ENCODE assay signal across 8 cellular contexts in genomic region chr2:46914578-46915230, GRCh38. TPM values are rescaled to one million over a fixed set of nuclear protein-coding genes. Genes with fewer than 3 reads are reported as not detected.
DNase-seq lines count a peak whose midpoint lies in the region; ATAC-seq, FAIRE-seq and TF ChIP-seq lines count a peak whose summit lies in the region.

No MANE protein-coding gene starts in this region.

- no peak for ATAC-seq in GM21529 (IDR thresholded peaks at IDR 0.05; ENCODE audit: unreplicated experiment)

- H3K4me3 ChIP-seq in Peyer's patch (peak overlapping the region; percentile 69 to 99 (median 83)), endothelial cell of umbilical vein (replicated peaks in 1 of 3; ENCODE audit: insufficient read depth in 1 of 3, low read depth in 1 of 3, low read length in 3 of 3) (peak overlapping the region; percentile 67 to 83 (median 68)), osteoblast (ENCODE audit: insufficient read depth, low read length) (peak overlapping the region; percentile 86)

- H3K4me1 ChIP-seq in Peyer's patch = peaks cover 0 to 29% (median 14%) of the 10 kb centered on the region in 4 donors
- peaks cover 34% of the 10 kb centered on the region for H3K4me1 ChIP-seq in endothelial cell of umbilical vein (ENCODE audit: control insufficient read depth, extremely low read depth, insufficient read depth, low read length)
- H3K4me1 ChIP-seq in osteoblast (ENCODE audit: insufficient read depth, low read length) = peaks cover 37% of the 10 kb centered on the region

- POLR2A ChIA-PET in endothelial cell of umbilical vein (lab: Charles Lee) = no interaction called here

- TF ChIP-seq CTCF in Peyer's patch (IDR thresholded peaks at IDR 0.05) (no peak), endothelial cell of umbilical vein (IDR thresholded peaks at IDR 0.05; ENCODE audit: extremely low read depth in 1 of 2, insufficient read depth in 1 of 2, low read depth in 1 of 2, low read length in 2 of 2) (no peak), osteoblast (IDR thresholded peaks at IDR 0.05; ENCODE audit: extremely low read depth, low read depth, low read length) (no peak)

- TSS peak; percentile 40 for BruUV-seq in endothelial cell of umbilical vein (replicated peaks; lab: Mats Ljungman, UMichigan)

- H4K20me1 ChIP-seq in endothelial cell of umbilical vein (replicated peaks; ENCODE audit: control insufficient read depth, extremely low read depth, insufficient read depth, low read length) (no peaks in the 10 kb centered on the region), osteoblast (ENCODE audit: insufficient read depth, low read length) (peaks cover 29% of the 10 kb centered on the region)

- H3K4me2 ChIP-seq in endothelial cell of umbilical vein (ENCODE audit: insufficient read depth, low read length) = peak overlapping the region; percentile 88
- peak overlapping the region; percentile 91 for H3K4me2 ChIP-seq in osteoblast (ENCODE audit: insufficient read depth, low read length)

- H3K9ac ChIP-seq in endothelial cell of umbilical vein (replicated peaks; ENCODE audit: extremely low read depth, insufficient read depth, low read length) = peak overlapping the region; percentile 95

- intact Hi-C loops in endothelial cell of umbilical vein (cut with micrococcal nuclease) = no loop called here

- no peak for FAIRE-seq in endothelial cell of umbilical vein (lab: Jason Lieb, UNC)

- H3K27me3 ChIP-seq in Peyer's patch (no peaks in the 10 kb centered on the region), endothelial cell of umbilical vein (ENCODE audit: control insufficient read depth in 2 of 2, insufficient read depth in 2 of 2, low read length in 2 of 2) (no peaks in the 10 kb centered on the region), osteoblast (ENCODE audit: insufficient read depth, low read length) (no peaks in the 10 kb centered on the region)

- peak overlapping the region; percentile 88 to 93 (median 90) for H3K27ac ChIP-seq in Peyer's patch
- H3K27ac ChIP-seq in endothelial cell of umbilical vein (ENCODE audit: insufficient read depth, low read depth, low read length) = peak overlapping the region; percentile 83
- H3K27ac ChIP-seq in osteoblast (ENCODE audit: low read depth, low read length) = peak overlapping the region; percentile 90

- DNase-seq in EL (peak; percentile 15), Peyer's patch (no peak), endothelial cell of umbilical vein (ENCODE audit: low read depth, low spot score) (peak; percentile 38), osteoblast (ENCODE audit: insufficient read length, low spot score, missing footprints) (no peak), NOMO-1 (lab: John Stamatoyannopoulos, UW; ENCODE audit: unreplicated experiment in 2 of 2) (no peak), superior temporal gyrus (ENCODE audit: extremely low spot score) (no peak)
- no peak for DNase-seq in stimulated activated CD4-positive, alpha-beta T cell treated with anti-CD3 and anti-CD28 coated beads, Interleukin-2, amount 100 ng/mL, for 48 hours

- H2AFZ ChIP-seq in endothelial cell of umbilical vein (ENCODE audit: low read depth, low read length) (peak overlapping the region; percentile 52), osteoblast (ENCODE audit: low read length) (peak overlapping the region; percentile 52)

- TF ChIP-seq POLR2A in Peyer's patch (IDR thresholded peaks at IDR 0.05) (no peak), endothelial cell of umbilical vein (IDR thresholded peaks at IDR 0.05; ENCODE audit: low read depth, low read length) (no peak)

- H3K9me3 ChIP-seq in Peyer's patch (no peaks in the 10 kb centered on the region), endothelial cell of umbilical vein (replicated peaks; ENCODE audit: control insufficient read depth, insufficient read depth, low read length) (no peaks in the 10 kb centered on the region), osteoblast (ENCODE audit: low read depth, low read length) (no peaks in the 10 kb centered on the region)

- H3K9me1 ChIP-seq in endothelial cell of umbilical vein (replicated peaks; ENCODE audit: control insufficient read depth, extremely low read depth, insufficient read depth, low read length) = no peaks in the 10 kb centered on the region

- CTCF ChIA-PET in endothelial cell of umbilical vein (lab: Charles Lee) = interaction anchor here (1.4 to 2.7 kb wide), 3 partner anchors 40 to 409 kb away, joined by 3 to 16 read pairs (median 14); no protein-coding TSS in a partner anchor

- dilution Hi-C loops in endothelial cell of umbilical vein (cut with MboI; ENCODE audit: extremely low pct_ligation_motif_present, low sequenced_read_pairs) = no loop called here

- H3K36me3 ChIP-seq in Peyer's patch (peaks cover 0 to 8% (median 0%) of the 10 kb centered on the region in 3 donors), endothelial cell of umbilical vein (ENCODE audit: control insufficient read depth in 2 of 2, extremely low read depth in 1 of 2, insufficient read depth in 2 of 2, low read length in 2 of 2) (no peaks in the 10 kb centered on the region), osteoblast (ENCODE audit: insufficient read depth, low read length) (peaks cover 22% of the 10 kb centered on the region)

- peaks cover 52% of the 10 kb centered on the region for H3K79me2 ChIP-seq in endothelial cell of umbilical vein (ENCODE audit: control insufficient read depth, insufficient read depth, low read length)
- peaks cover 77% of the 10 kb centered on the region for H3K79me2 ChIP-seq in osteoblast (ENCODE audit: insufficient read depth, low read length)

TF ChIP-seq in endothelial cell of umbilical vein, 7 proteins besides CTCF, POLR2A, EP300 and RAD21:
- TF ChIP-seq EZH2 (IDR thresholded peaks at IDR 0.05; ENCODE audit: borderline replicate concordance, low read depth, low read length, severe bottlenecking) (no peak), JUN (IDR thresholded peaks at IDR 0.05; ENCODE audit: borderline replicate concordance, insufficient read depth, insufficient read length, low read depth) (no peak), MAX (IDR thresholded peaks at IDR 0.05; ENCODE audit: insufficient read depth, insufficient read length) (no peak), GATA2 (IDR thresholded peaks at IDR 0.05; ENCODE audit: insufficient read depth, insufficient read length, low read depth, low read length) (no peak), FOS (IDR thresholded peaks at IDR 0.05; ENCODE audit: borderline replicate concordance, insufficient read depth, low read length) (no peak), MYC (IDR thresholded peaks at IDR 0.05; ENCODE audit: low read depth, low read length) (no peak), POLR2AphosphoS5 (IDR thresholded peaks at IDR 0.05; ENCODE audit: insufficient read depth, low read depth, low read length) (no peak)

RNA-seq across cellular contexts. Expression of gene MCFD2, which starts 0.9 kb away (rescaled TPM):
- total RNA-seq in Peyer's patch (10 to 100 TPM; 21.5 to 60.4 (median 49.2) TPM), endothelial cell of umbilical vein (138 and 141 TPM in 2 replicates), osteoblast (136 and 185 TPM in 2 replicates)
- polyA plus RNA-seq in endothelial cell of umbilical vein = 70.7 and 74.8 TPM in 2 replicates
- 80.5 and 82.9 TPM in 2 replicates for polyA plus RNA-seq in endothelial cell of umbilical vein (2011; cell fraction: cytosol; rRNA removed)
- polyA plus RNA-seq in endothelial cell of umbilical vein (2011; cell fraction: nucleus; rRNA removed) = 41.9 and 57.1 TPM in 2 replicates
- polyA plus RNA-seq in endothelial cell of umbilical vein (2012) = 127 and 230 TPM in 2 replicates
- 116 and 130 TPM in 2 replicates for polyA minus RNA-seq in endothelial cell of umbilical vein
- 46.8 TPM for polyA minus RNA-seq in endothelial cell of umbilical vein (2011; cell fraction: cytosol; rRNA and poly(A)+ RNA removed)
- polyA minus RNA-seq in endothelial cell of umbilical vein (2011; cell fraction: nucleus; rRNA and poly(A)+ RNA removed) = 43.1 and 55.2 TPM in 2 replicates

RNA-seq across cellular contexts. Expression of gene TTC7A, which starts 26.3 kb away (rescaled TPM):
- 100 to 1,000 TPM in 3 of 4 donors, 10 to 100 TPM in 1; 98.3 to 162 (median 122) TPM for total RNA-seq in Peyer's patch
- total RNA-seq in endothelial cell of umbilical vein = 11.9 and 13.6 TPM in 2 replicates
- 8.0 and 8.2 TPM in 2 replicates for polyA plus RNA-seq in endothelial cell of umbilical vein
- 6.2 and 7.0 TPM in 2 replicates for polyA plus RNA-seq in endothelial cell of umbilical vein (2011; cell fraction: cytosol; rRNA removed)
- polyA plus RNA-seq in endothelial cell of umbilical vein (2011; cell fraction: nucleus; rRNA removed) = 43.6 and 46.2 TPM in 2 replicates
- polyA plus RNA-seq in endothelial cell of umbilical vein (2012) = 8.0 and 11.1 TPM in 2 replicates
- polyA minus RNA-seq in endothelial cell of umbilical vein = 8.2 and 13.2 TPM in 2 replicates
- 12.2 TPM for polyA minus RNA-seq in endothelial cell of umbilical vein (2011; cell fraction: cytosol; rRNA and poly(A)+ RNA removed)
- polyA minus RNA-seq in endothelial cell of umbilical vein (2011; cell fraction: nucleus; rRNA and poly(A)+ RNA removed) = 14.2 and 15.9 TPM in 2 replicates
- 41.0 and 44.5 TPM in 2 replicates for total RNA-seq in osteoblast

Comparison
In these comparisons a context has a peak if more than half of its experiments do, and no peak if none do; other contexts are left out.
1. DNase-seq: peak in EL (single experiment) and endothelial cell of umbilical vein (single experiment); none in Peyer's patch (0 of 3), osteoblast (single experiment), NOMO-1 (0 of 2), superior temporal gyrus (single experiment) and stimulated activated CD4-positive, alpha-beta T cell treated with anti-CD3 and anti-CD28 coated beads, Interleukin-2, amount 100 ng/mL, for 48 hours (0 of 2).
2. Peak in every context shown above with its lines, with median percentiles within 50 percentile points of each other: H3K27ac ChIP-seq and H3K4me3 ChIP-seq.